ENCODE assay signal across 27 cellular contexts in the genomic region with DNA sequence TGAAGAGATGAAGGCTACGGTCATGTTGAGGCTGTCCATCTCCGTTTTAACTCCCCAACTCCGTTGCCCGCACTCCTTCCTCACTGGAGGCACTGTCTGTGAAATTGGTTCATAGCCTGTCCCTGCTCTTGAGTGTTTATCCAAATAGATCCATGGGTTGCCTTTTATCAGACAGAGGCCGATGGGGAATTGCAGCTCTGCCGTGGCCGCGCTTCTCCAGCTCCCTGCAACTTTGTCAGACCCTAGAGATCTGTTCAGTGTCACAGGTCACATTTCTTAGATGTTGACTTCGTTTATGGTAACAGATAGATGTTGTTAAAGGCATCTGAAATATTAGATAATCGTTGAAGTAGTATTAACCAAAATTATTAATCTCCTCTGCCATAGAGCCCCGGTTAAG. TPM values are rescaled to one million over a fixed set of nuclear protein-coding genes. Genes with fewer than 3 reads are reported as not detected.
DNase-seq lines count a peak whose midpoint lies in the region; ATAC-seq and TF ChIP-seq lines count a peak whose summit lies in the region.
"Had no signal": no experiment of that assay in that cellular context is flagged by ENCODE, and none has a peak within 500 bp of the region (broad histone marks: within the 10 kb centered on the region; RNA-seq: fewer than 3 reads in every experiment).

No MANE protein-coding gene starts in this region.

- H3K27me3 ChIP-seq in AG04450 (ENCODE audit: control insufficient read depth, insufficient read depth, low read length) (no peaks in the 10 kb centered on the region), sigmoid colon (no peaks in the 10 kb centered on the region), lower lobe of right lung (ENCODE audit: low read depth) (no peaks in the 10 kb centered on the region), transverse colon (no peaks in the 10 kb centered on the region)

- H3K27me3 Mint-ChIP-seq in activated T-helper 17 cell treated with anti-CD3 and anti-CD28 coated beads, Interleukin-2, amount 50 U/mL, for 72 hours, result no peaks in the 10 kb centered on the region
- no peaks in the 10 kb centered on the region for H3K27me3 Mint-ChIP-seq in nephron progenitor cell (ENCODE audit: low read depth, poor library complexity)
- H3K27me3 Mint-ChIP-seq: IgD-negative memory B cell had no signal

- no peak for TF ChIP-seq EP300 in sigmoid colon (IDR thresholded peaks at IDR 0.05)
- TF ChIP-seq EP300 in transverse colon (IDR thresholded peaks at IDR 0.05; ENCODE audit: low read depth), result no peak

- H3K9me3 ChIP-seq in AG04450 (ENCODE audit: control insufficient read depth, insufficient read depth, low read length) (no peaks in the 10 kb centered on the region), sigmoid colon (no peaks in the 10 kb centered on the region), lower lobe of right lung (no peaks in the 10 kb centered on the region), transverse colon (no peaks in the 10 kb centered on the region)

- H3K4me3 ChIP-seq in AG04450 (ENCODE audit: low read depth, low read length) (no peak overlapping the region), sigmoid colon (no peak overlapping the region), lower lobe of right lung (no peak overlapping the region), transverse colon (no peak overlapping the region)
- H3K4me3 ChIP-seq: GM12878 had no signal

- H3K4me1 ChIP-seq in sigmoid colon (peaks cover 0 to 13% (median 3%) of the 10 kb centered on the region in 4 donors), lower lobe of right lung (peaks cover 14% of the 10 kb centered on the region), transverse colon (peaks cover 0 to 4% (median 0%) of the 10 kb centered on the region in 4 donors)

- CTCF ChIA-PET in AG04450 (lab: Charles Lee), result no interaction called here

- H3K36me3 ChIP-seq in sigmoid colon (peaks cover 0 to 5% (median 0%) of the 10 kb centered on the region in 4 donors), lower lobe of right lung (peaks cover 5% of the 10 kb centered on the region), transverse colon (no peaks in the 10 kb centered on the region)

- intact Hi-C loops in sigmoid colon (cut with DNase I), result no loop called here
- intact Hi-C loops in lower lobe of right lung (cut with DNase I), result no loop called here
- intact Hi-C loops in transverse colon (cut with DNase I; ENCODE audit: low total_unique reads), result no loop called here

- 93 to 94% methylated on average over 11 of the region's 11 CpGs for WGBS in sigmoid colon, 2 donors
- 90 to 92% methylated on average over 7 to 11 of the region's 11 CpGs for WGBS in transverse colon (ENCODE audit: low coverage in 1 of 2), 2 donors

- peaks cover 14% of the 10 kb centered on the region for H3K9me3 Mint-ChIP-seq in activated T-helper 17 cell treated with anti-CD3 and anti-CD28 coated beads, Interleukin-2, amount 50 U/mL, for 72 hours
- H3K9me3 Mint-ChIP-seq in nephron progenitor cell, result no peaks in the 10 kb centered on the region
- H3K9me3 Mint-ChIP-seq: CD8-positive, alpha-beta T cell had no signal

- no peak for ATAC-seq in activated T-helper 17 cell treated with anti-CD3 and anti-CD28 coated beads, Interleukin-2, amount 50 U/mL, for 72 hours (replicated peaks)
- ATAC-seq in lower lobe of right lung (no peak), GM21528 (IDR thresholded peaks at IDR 0.05; ENCODE audit: low FRiP score, unreplicated experiment) (no peak)
- ATAC-seq: CD8-positive, alpha-beta T cell; GM12878 had no signal

- POLR2A ChIA-PET in AG04450 (lab: Yijun Ruan, JAX), result no interaction called here

- peak overlapping the region; percentile 91 for H3K27ac Mint-ChIP-seq in activated T-helper 17 cell treated with anti-CD3 and anti-CD28 coated beads, Interleukin-2, amount 50 U/mL, for 72 hours
- H3K27ac Mint-ChIP-seq in nephron progenitor cell, result peak overlapping the region; percentile 20
- H3K27ac Mint-ChIP-seq: CD8-positive, alpha-beta T cell; IgD-negative memory B cell had no signal

- peaks cover 88% of the 10 kb centered on the region for H3K36me3 Mint-ChIP-seq in activated T-helper 17 cell treated with anti-CD3 and anti-CD28 coated beads, Interleukin-2, amount 50 U/mL, for 72 hours (ENCODE audit: low read depth)
- H3K36me3 Mint-ChIP-seq in nephron progenitor cell (ENCODE audit: low read depth), result peaks cover 52% of the 10 kb centered on the region

- H3K27ac ChIP-seq in AG04450 (ENCODE audit: low read depth, low read length), result peak overlapping the region; percentile 21
- H3K27ac ChIP-seq in sigmoid colon, result no peak overlapping the region
- H3K27ac ChIP-seq in lower lobe of right lung, result no peak overlapping the region
- no peak overlapping the region for H3K27ac ChIP-seq in transverse colon
- H3K27ac ChIP-seq: HL-60 had no signal

- no peak for TF ChIP-seq CTCF in AG04450 (IDR thresholded peaks at IDR 0.05; ENCODE audit: low read depth, low read length)
- no peak for TF ChIP-seq CTCF in nephron progenitor cell (IDR thresholded peaks at IDR 0.05)
- TF ChIP-seq CTCF in sigmoid colon (IDR thresholded peaks at IDR 0.05), result no peak
- no peak for TF ChIP-seq CTCF in lower lobe of right lung (IDR thresholded peaks at IDR 0.05)
- TF ChIP-seq CTCF in transverse colon (IDR thresholded peaks at IDR 0.05), result no peak

- H3K4me3 Mint-ChIP-seq in activated T-helper 17 cell treated with anti-CD3 and anti-CD28 coated beads, Interleukin-2, amount 50 U/mL, for 72 hours, result no peak overlapping the region
- no peak overlapping the region for H3K4me3 Mint-ChIP-seq in nephron progenitor cell
- H3K4me3 Mint-ChIP-seq: CD8-positive, alpha-beta T cell; IgD-negative memory B cell had no signal

- DNase-seq in AG04450 (ENCODE audit: low read depth, low spot score) (no peak), nephron progenitor cell (no peak), sigmoid colon (peak; percentile 14), lower lobe of right lung (no peak), SHP77 (lab: John Stamatoyannopoulos, UW) (no peak), transverse colon (no peak)
- DNase-seq: C1 segment of cervical spinal cord; CD8-positive, alpha-beta T cell; DMS 273 treated with DMSO at 0.1 percent for 48 hours; DMS79; EL; GDM1; NCI-H1048; NCI-H1417 treated with DMSO at 0.1 percent for 48 hours; NCI-H187; NCI-H2081 treated with DMSO at 0.1 percent for 48 hours; NCI-H2171; NCI-H226; NCI-H510A; NCI-H69; Right ventricle myocardium superior; RPMI8226 had no signal

- TF ChIP-seq POLR2A in sigmoid colon (IDR thresholded peaks at IDR 0.05), result no peak
- no peak for TF ChIP-seq POLR2A in transverse colon (IDR thresholded peaks at IDR 0.05)

- in situ Hi-C loops in transverse colon (cut with MboI; ENCODE audit: low pct_ligation_motif_present in 1 of 4, low pct_unique_long_range_greater_than_20kb in 1 of 4, low sequenced_read_pairs in 3 of 4), result no loop called here

- peaks cover 57% of the 10 kb centered on the region for H3K4me1 Mint-ChIP-seq in activated T-helper 17 cell treated with anti-CD3 and anti-CD28 coated beads, Interleukin-2, amount 50 U/mL, for 72 hours
- H3K4me1 Mint-ChIP-seq in nephron progenitor cell, result peaks cover 42% of the 10 kb centered on the region

RNA-seq across cellular contexts. Expression of a gene that starts 14.7 kb away (rescaled TPM):
- polyA plus RNA-seq in AG04450 (2011; rRNA removed) (27.2 and 27.9 TPM in 2 replicates), sigmoid colon (10 to 100 TPM; 18.4 to 23.8 (median 22.8) TPM)
- polyA minus RNA-seq in AG04450 (2011; rRNA and poly(A)+ RNA removed), result 28.0 and 33.3 TPM in 2 replicates
- total RNA-seq in activated T-helper 17 cell treated with anti-CD3 and anti-CD28 coated beads, Interleukin-2, amount 50 U/mL, for 72 hours, result 10 to 100 TPM; 31.6 to 46.4 TPM
- total RNA-seq in sigmoid colon (10 to 100 TPM; 22.7 to 44.0 (median 34.6) TPM), lower lobe of right lung (30.0 TPM), transverse colon (10 to 100 TPM; 39.2 to 79.0 (median 52.9) TPM)
